Comparison of ENCODE assay signal across 19 cellular contexts in the genomic region with DNA sequence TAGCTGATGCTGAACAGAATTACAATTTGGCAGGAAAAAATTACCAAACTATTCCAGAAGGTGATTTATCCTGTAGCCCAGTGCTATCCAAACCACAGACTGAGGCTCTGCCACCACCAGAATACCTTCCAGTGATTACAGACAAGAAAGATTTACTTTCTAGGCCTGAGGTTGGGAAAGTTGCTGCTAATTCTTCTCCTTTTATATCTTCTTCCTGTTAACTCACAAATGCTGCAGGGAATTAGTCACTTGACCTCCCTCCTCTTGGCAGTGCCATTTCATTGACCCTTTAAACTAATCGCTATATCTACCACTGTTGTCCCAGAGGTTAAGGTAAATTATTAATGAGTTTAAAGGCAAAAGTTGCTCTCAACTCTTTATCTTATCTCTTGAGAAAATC.
DNase-seq lines count a peak whose midpoint lies in the region; ATAC-seq, FAIRE-seq and TF ChIP-seq lines count a peak whose summit lies in the region.
"Had no signal": no experiment of that assay in that cellular context is flagged by ENCODE, and none has a peak within 500 bp of the region (broad histone marks: within the 10 kb centered on the region; RNA-seq: fewer than 3 reads in every experiment).

No MANE protein-coding gene starts in this region.

- TF ChIP-seq CTCF in RWPE2 (IDR thresholded peaks at IDR 0.05; ENCODE audit: poor library complexity, severe bottlenecking) (no peak), fibroblast of pulmonary artery (IDR thresholded peaks at IDR 0.05; ENCODE audit: low read length, missing control alignments) (no peak)

- 20 to 50% (median 26%) methylated on average over 1 of the region's 1 CpG for WGBS in small intestine, 3 donors

- H3K27ac Mint-ChIP-seq in activated naive CD4-positive, alpha-beta T cell treated with anti-CD3 and anti-CD28 coated beads for 36 hours = no peak overlapping the region
- H3K27ac Mint-ChIP-seq: activated CD4-positive, alpha-beta memory T cell treated with anti-CD3 and anti-CD28 coated beads for 36 hours; activated T-helper 2 cell treated with anti-CD3 and anti-CD28 coated beads, Interferon-gamma antibody, Interleukin-2, Interleukin-4, amounts not matched to agents 10 μg/mL and 5 μg/mL and 100 μg/mL, durations not matched to agents 14 hours and 24 hours and 36 hours; brain; neural progenitor cell had no signal

- H3K4me3 Mint-ChIP-seq in activated naive CD4-positive, alpha-beta T cell treated with anti-CD3 and anti-CD28 coated beads for 36 hours = no peak overlapping the region
- H3K4me3 Mint-ChIP-seq: activated CD4-positive, alpha-beta memory T cell treated with anti-CD3 and anti-CD28 coated beads for 36 hours; brain; CD4-positive, alpha-beta memory T cell; neural progenitor cell had no signal

- DNase-seq in GM04503 (ENCODE audit: low read depth) = peak; percentile 72
- no peak for DNase-seq in RWPE2 (ENCODE audit: low spot score)
- DNase-seq in fibroblast of pulmonary artery (ENCODE audit: low read depth) = peak; percentile 46
- DNase-seq in small intestine = peak; percentile 37
- DNase-seq in activated naive CD4-positive, alpha-beta T cell treated with anti-CD3 and anti-CD28 coated beads for 36 hours = no peak
- no peak for DNase-seq in NCI-H146 (lab: John Stamatoyannopoulos, UW)
- DNase-seq: activated CD4-positive, alpha-beta memory T cell treated with anti-CD3 and anti-CD28 coated beads for 36 hours; CD4-positive, alpha-beta memory T cell; hippocampal formation; NCI-H2107; NCI-H82; SHP77 treated with DMSO at 0.1 percent for 48 hours; stimulated activated naive CD4-positive, alpha-beta T cell; uterus had no signal

- H3K27me3 Mint-ChIP-seq in activated naive CD4-positive, alpha-beta T cell treated with anti-CD3 and anti-CD28 coated beads for 36 hours (ENCODE audit: low read depth) = no peaks in the 10 kb centered on the region
- H3K27me3 Mint-ChIP-seq: activated CD4-positive, alpha-beta memory T cell treated with anti-CD3 and anti-CD28 coated beads for 36 hours; CD4-positive, alpha-beta memory T cell had no signal

- peak; percentile 62 for ATAC-seq in RWPE2 (ENCODE audit: low read depth)
- no peak for ATAC-seq in GM21528 (IDR thresholded peaks at IDR 0.05; ENCODE audit: low FRiP score, unreplicated experiment)

- H3K27ac ChIP-seq in RWPE2 (ENCODE audit: poor library complexity, severe bottlenecking) (no peak overlapping the region), small intestine (ENCODE audit: low read depth in 1 of 2, low read length in 1 of 2) (no peak overlapping the region)
- H3K27ac ChIP-seq: neural progenitor cell, uterus had no signal

- H3K4me1 Mint-ChIP-seq in activated naive CD4-positive, alpha-beta T cell treated with anti-CD3 and anti-CD28 coated beads for 36 hours (ENCODE audit: low read depth) = no peaks in the 10 kb centered on the region
- H3K4me1 Mint-ChIP-seq: brain; CD4-positive, alpha-beta memory T cell had no signal

- no peaks in the 10 kb centered on the region for H3K9me3 ChIP-seq in RWPE2 (ENCODE audit: severe bottlenecking)
- H3K9me3 ChIP-seq in small intestine (ENCODE audit: control insufficient read depth, low read depth) = no peaks in the 10 kb centered on the region
- H3K9me3 ChIP-seq: HAP-1, uterus had no signal

- H3K36me3 ChIP-seq in RWPE2 (ENCODE audit: low read depth) (no peaks in the 10 kb centered on the region), small intestine (ENCODE audit: control insufficient read depth in 2 of 2, insufficient read depth in 2 of 2, low read length in 2 of 2) (no peaks in the 10 kb centered on the region)
- H3K36me3 ChIP-seq: HAP-1, neural progenitor cell, uterus had no signal

- FAIRE-seq in small intestine (lab: Jason Lieb, UNC) = no peak

- H3K4me1 ChIP-seq in RWPE2 (ENCODE audit: insufficient read depth, poor library complexity, severe bottlenecking) (no peaks in the 10 kb centered on the region), small intestine (ENCODE audit: control insufficient read depth in 2 of 2, insufficient read depth in 1 of 2, low read depth in 1 of 2, low read length in 1 of 2) (no peaks in the 10 kb centered on the region)
- H3K4me1 ChIP-seq: HAP-1, uterus had no signal

- H3K27me3 ChIP-seq in RWPE2 (ENCODE audit: insufficient read depth, poor library complexity, severe bottlenecking) (no peaks in the 10 kb centered on the region), small intestine (ENCODE audit: control insufficient read depth in 2 of 2, insufficient read depth in 2 of 2, low read length in 2 of 2) (no peaks in the 10 kb centered on the region)
- H3K27me3 ChIP-seq: neural progenitor cell, uterus had no signal

- H3K9me3 Mint-ChIP-seq in activated naive CD4-positive, alpha-beta T cell treated with anti-CD3 and anti-CD28 coated beads for 36 hours = no peaks in the 10 kb centered on the region
- H3K9me3 Mint-ChIP-seq: activated CD4-positive, alpha-beta memory T cell treated with anti-CD3 and anti-CD28 coated beads for 36 hours; activated T-helper 2 cell treated with anti-CD3 and anti-CD28 coated beads, Interferon-gamma antibody, Interleukin-2, Interleukin-4, amounts not matched to agents 10 μg/mL and 5 μg/mL and 100 μg/mL, durations not matched to agents 14 hours and 24 hours and 36 hours; CD4-positive, alpha-beta memory T cell; neural progenitor cell had no signal

- intact Hi-C loops in activated naive CD4-positive, alpha-beta T cell treated with anti-CD3 and anti-CD28 coated beads for 36 hours (cut with micrococcal nuclease) = no loop called here

- no peak overlapping the region for H3K4me3 ChIP-seq in RWPE2 (ENCODE audit: severe bottlenecking)
- no peak overlapping the region for H3K4me3 ChIP-seq in fibroblast of pulmonary artery (replicated peaks; ENCODE audit: low read depth, low read length)
- no peak overlapping the region for H3K4me3 ChIP-seq in small intestine (ENCODE audit: low read depth in 1 of 2, low read length in 2 of 2)
- H3K4me3 ChIP-seq: HAP-1, neural progenitor cell, uterus had no signal

- CTCF ChIA-PET in activated naive CD4-positive, alpha-beta T cell treated with anti-CD3 and anti-CD28 coated beads for 36 hours (lab: Charles Lee) = no interaction called here

- no peaks in the 10 kb centered on the region for H3K36me3 Mint-ChIP-seq in activated naive CD4-positive, alpha-beta T cell treated with anti-CD3 and anti-CD28 coated beads for 36 hours (ENCODE audit: low read depth)
- H3K36me3 Mint-ChIP-seq: brain; CD4-positive, alpha-beta memory T cell; neural progenitor cell had no signal

Comparison
In these comparisons a context has a peak if more than half of its experiments do, and no peak if none do; other contexts are left out.
1. DNase-seq: peak in GM04503 (single experiment), fibroblast of pulmonary artery (single experiment) and small intestine (single experiment); none in RWPE2 (single experiment), activated naive CD4-positive, alpha-beta T cell treated with anti-CD3 and anti-CD28 coated beads for 36 hours (single experiment) and NCI-H146 (single experiment).